26 cellular contexts compared by ENCODE assay signal in the genomic region with DNA sequence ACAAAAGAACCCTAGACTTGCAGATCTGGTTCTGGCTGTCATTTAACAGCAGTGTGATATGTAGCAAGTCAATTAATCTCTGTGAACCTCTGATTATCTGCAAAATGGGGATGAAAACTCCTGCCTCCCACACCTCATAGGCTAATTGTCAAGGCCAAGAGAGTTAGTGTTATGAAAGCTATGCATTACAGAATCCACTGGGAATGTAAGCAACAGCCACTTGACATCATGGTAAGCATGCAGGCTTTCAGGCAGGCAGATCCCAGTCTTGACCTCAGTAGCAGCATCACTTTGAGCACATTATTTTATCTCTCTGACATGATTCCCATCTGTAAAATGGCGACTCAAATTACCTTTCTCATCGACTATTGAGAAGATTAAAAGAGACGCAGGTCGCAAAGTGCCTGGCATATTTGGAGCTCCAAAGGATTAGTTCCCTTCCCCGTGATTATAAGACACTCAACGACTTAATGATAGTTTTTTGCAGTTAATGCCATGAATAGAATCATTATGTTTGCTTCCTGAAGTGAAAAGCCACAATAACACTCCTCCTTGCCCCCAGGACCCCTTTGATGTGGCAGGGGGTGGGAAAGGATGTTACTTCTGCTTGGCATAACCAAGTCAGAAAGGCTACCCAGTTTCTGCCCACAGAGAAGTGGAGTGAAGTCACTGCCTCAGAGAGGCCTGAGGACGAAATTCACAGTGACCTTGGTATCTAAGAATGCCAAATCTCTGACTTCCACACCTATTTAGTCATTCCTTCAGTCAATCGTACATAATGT.
DNase-seq lines count a peak whose midpoint lies in the region; ATAC-seq, FAIRE-seq and TF ChIP-seq lines count a peak whose summit lies in the region.
"Had no signal": no experiment of that assay in that cellular context is flagged by ENCODE, and none has a peak within 500 bp of the region (broad histone marks: within the 10 kb centered on the region; RNA-seq: fewer than 3 reads in every experiment).

No MANE protein-coding gene starts in this region.

- POLR2A ChIA-PET in activated CD8-positive, alpha-beta T cell treated with anti-CD3 and anti-CD28 coated beads for 36 hours (lab: Charles Lee) = no interaction called here

- intact Hi-C loops in activated CD8-positive, alpha-beta T cell treated with anti-CD3 and anti-CD28 coated beads for 36 hours (cut with micrococcal nuclease) = no loop called here

- H3K9me3 Mint-ChIP-seq in activated CD8-positive, alpha-beta T cell treated with anti-CD3 and anti-CD28 coated beads for 36 hours = peaks cover 10% of the 10 kb centered on the region
- H3K9me3 Mint-ChIP-seq: T-helper 1 cell treated with Interleukin-12 subunit alpha and Interleukin-12 subunit beta and Interleukin-4 antibody, amounts not matched to agents 30 μg/mL and 1 μg/mL, for 36 hours had no signal

- no peaks in the 10 kb centered on the region for H3K4me1 Mint-ChIP-seq in activated CD8-positive, alpha-beta T cell treated with anti-CD3 and anti-CD28 coated beads for 36 hours (ENCODE audit: low read depth)
- H3K4me1 Mint-ChIP-seq: activated CD8-positive, alpha-beta memory T cell treated with anti-CD3 and anti-CD28 coated beads, Interleukin-2, amount 10 ng/mL, durations not matched to agents 7 days and 5 days; activated naive CD4-positive, alpha-beta T cell treated with anti-CD3 and anti-CD28 coated beads, Interleukin-2, amount 10 ng/mL, durations not matched to agents 7 days and 5 days; CD8-positive, alpha-beta memory T cell had no signal

- DNase-seq in NCI-H1417 (lab: John Stamatoyannopoulos, UW) (peak in 2 of 3 experiments; percentile 45 to 89), NCI-H1417 treated with DMSO at 0.1 percent for 48 hours (lab: John Stamatoyannopoulos, UW) (no peak), NCI-H69 (lab: John Stamatoyannopoulos, UW) (peak; percentile 88), epithelial cell of esophagus (ENCODE audit: low read depth) (peak; percentile 1), urothelium cell line (ENCODE audit: low spot score) (no peak), AML-193 (lab: John Stamatoyannopoulos, UW) (no peak)
- no peak for DNase-seq in activated CD8-positive, alpha-beta T cell treated with anti-CD3 and anti-CD28 coated beads for 36 hours
- DNase-seq: activated CD8-positive, alpha-beta memory T cell treated with anti-CD3 and anti-CD28 coated beads, Interleukin-2, amount 10 ng/mL, durations not matched to agents 7 days and 5 days; activated naive CD4-positive, alpha-beta T cell treated with anti-CD3 and anti-CD28 coated beads, Interleukin-2, amount 10 ng/mL, durations not matched to agents 7 days and 5 days; caudate nucleus; CD8-positive, alpha-beta memory T cell; DMS53; GF-D8; glutamatergic neuron; HFFc6; KBM-7; MM.1S; NCI-H187; NCI-H446; occipital lobe; small intestine; stimulated activated CD4-positive, alpha-beta T cell treated with anti-CD3 and anti-CD28 coated beads, Interleukin-1b, Interleukin-23, amount 100 ng/mL, for 48 hours had no signal

- ATAC-seq in HG03196 (IDR thresholded peaks at IDR 0.05; ENCODE audit: unreplicated experiment) = no peak
- no peak for ATAC-seq in activated CD8-positive, alpha-beta T cell treated with anti-CD3 and anti-CD28 coated beads for 36 hours
- ATAC-seq: activated CD8-positive, alpha-beta memory T cell treated with anti-CD3 and anti-CD28 coated beads, Interleukin-2, amount 10 ng/mL, durations not matched to agents 7 days and 5 days had no signal

- TF ChIP-seq CTCF in epithelial cell of esophagus (IDR thresholded peaks at IDR 0.05; ENCODE audit: insufficient read depth, low read depth, low read length, missing control alignments) = no peak
- no peak for TF ChIP-seq CTCF in activated CD8-positive, alpha-beta T cell treated with anti-CD3 and anti-CD28 coated beads for 36 hours (IDR thresholded peaks at IDR 0.05)

- H3K36me3 Mint-ChIP-seq in activated CD8-positive, alpha-beta T cell treated with anti-CD3 and anti-CD28 coated beads for 36 hours (ENCODE audit: low read depth) = no peaks in the 10 kb centered on the region
- H3K36me3 Mint-ChIP-seq: activated CD8-positive, alpha-beta memory T cell treated with anti-CD3 and anti-CD28 coated beads, Interleukin-2, amount 10 ng/mL, durations not matched to agents 7 days and 5 days; activated naive CD4-positive, alpha-beta T cell treated with anti-CD3 and anti-CD28 coated beads, Interleukin-2, amount 10 ng/mL, durations not matched to agents 7 days and 5 days; CD8-positive, alpha-beta memory T cell; type B pancreatic cell had no signal

- H3K27ac Mint-ChIP-seq in activated CD8-positive, alpha-beta T cell treated with anti-CD3 and anti-CD28 coated beads for 36 hours = no peak overlapping the region
- H3K27ac Mint-ChIP-seq: activated CD8-positive, alpha-beta memory T cell treated with anti-CD3 and anti-CD28 coated beads, Interleukin-2, amount 10 ng/mL, durations not matched to agents 7 days and 5 days; activated naive CD4-positive, alpha-beta T cell treated with anti-CD3 and anti-CD28 coated beads, Interleukin-2, amount 10 ng/mL, durations not matched to agents 7 days and 5 days; HFFc6; T-helper 1 cell treated with Interleukin-12 subunit alpha and Interleukin-12 subunit beta and Interleukin-4 antibody, amounts not matched to agents 30 μg/mL and 1 μg/mL, for 36 hours; type B pancreatic cell had no signal

- no peak overlapping the region for H3K4me3 ChIP-seq in epithelial cell of esophagus (ENCODE audit: low read length)

- CTCF ChIA-PET in activated CD8-positive, alpha-beta T cell treated with anti-CD3 and anti-CD28 coated beads for 36 hours (lab: Charles Lee) = no interaction called here

- no peak overlapping the region for H3K4me3 Mint-ChIP-seq in activated CD8-positive, alpha-beta T cell treated with anti-CD3 and anti-CD28 coated beads for 36 hours
- H3K4me3 Mint-ChIP-seq: activated CD8-positive, alpha-beta memory T cell treated with anti-CD3 and anti-CD28 coated beads, Interleukin-2, amount 10 ng/mL, durations not matched to agents 7 days and 5 days; activated naive CD4-positive, alpha-beta T cell treated with anti-CD3 and anti-CD28 coated beads, Interleukin-2, amount 10 ng/mL, durations not matched to agents 7 days and 5 days; CD8-positive, alpha-beta memory T cell; HFFc6; T-helper 1 cell treated with Interleukin-12 subunit alpha and Interleukin-12 subunit beta and Interleukin-4 antibody, amounts not matched to agents 30 μg/mL and 1 μg/mL, for 36 hours; type B pancreatic cell had no signal

- FAIRE-seq in urothelium cell line (lab: Jason Lieb, UNC) = peak; percentile 66
- FAIRE-seq: endothelial cell of umbilical vein, small intestine had no signal

- H3K27me3 Mint-ChIP-seq in activated CD8-positive, alpha-beta T cell treated with anti-CD3 and anti-CD28 coated beads for 36 hours = peaks cover 3% of the 10 kb centered on the region
- H3K27me3 Mint-ChIP-seq: type B pancreatic cell had no signal

Comparison
In these comparisons a context has a peak if more than half of its experiments do, and no peak if none do; other contexts are left out.
1. DNase-seq: peak in NCI-H1417 (2 of 3), NCI-H69 (single experiment) and epithelial cell of esophagus (single experiment); none in NCI-H1417 treated with DMSO at 0.1 percent for 48 hours (single experiment), urothelium cell line (single experiment), AML-193 (0 of 2) and activated CD8-positive, alpha-beta T cell treated with anti-CD3 and anti-CD28 coated beads for 36 hours (single experiment).